Comparison of ENCODE assay signal across 21 cellular contexts in the genomic region with DNA sequence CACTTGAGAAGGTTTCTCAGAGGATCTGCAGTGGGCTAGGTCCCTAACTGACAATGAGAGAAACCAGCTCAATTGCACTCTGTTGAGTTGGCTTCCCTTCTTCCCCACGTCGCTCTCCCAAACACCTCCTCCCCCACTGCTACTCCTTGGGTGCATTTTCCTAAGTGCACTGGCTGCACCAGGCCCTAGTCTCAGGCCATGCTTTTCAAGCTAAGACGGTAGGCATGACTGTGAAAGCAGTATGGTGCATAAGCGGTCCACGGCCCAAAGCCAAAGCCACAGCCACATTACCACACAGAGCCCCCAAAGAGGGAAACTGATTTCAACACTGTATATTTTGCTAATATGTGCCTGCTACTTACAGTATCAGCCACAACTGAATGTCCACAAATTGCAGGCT.
DNase-seq lines count a peak whose midpoint lies in the region; ATAC-seq and TF ChIP-seq lines count a peak whose summit lies in the region.
"Had no signal": no experiment of that assay in that cellular context is flagged by ENCODE, and none has a peak within 500 bp of the region (broad histone marks: within the 10 kb centered on the region; RNA-seq: fewer than 3 reads in every experiment).

No MANE protein-coding gene starts in this region.

- H4K8ac ChIP-seq in H9 (replicated peaks; ENCODE audit: insufficient read length, low read depth, low read length), result peak overlapping the region; percentile 75

- no peak overlapping the region for H2BK120ac ChIP-seq in H9 (ENCODE audit: low read depth, low read length, poor library complexity, severe bottlenecking)

- no peaks in the 10 kb centered on the region; the same call in 1 of the 2 replicates for H3K27me3 Mint-ChIP-seq in H9 (ENCODE audit: low read depth)
- H3K27me3 Mint-ChIP-seq in T-helper 17 cell, result peaks cover 12% of the 10 kb centered on the region

- WGBS in H9 (ENCODE audit: extremely low coverage, insufficient read length, low lambda C conversion rate), result no CpG with 5 or more reads among the region's 5 CpGs

- no peak overlapping the region for H3K14ac ChIP-seq in H9 (ENCODE audit: insufficient read depth, low read length)

- H3K79me2 ChIP-seq in H9 (ENCODE audit: insufficient read depth, low read length), result no peaks in the 10 kb centered on the region

- H4K20me1 ChIP-seq in H9 (ENCODE audit: control insufficient read depth, insufficient read depth, insufficient read length), result no peaks in the 10 kb centered on the region

- no peaks in the 10 kb centered on the region for H3K4me1 Mint-ChIP-seq in H9
- H3K4me1 Mint-ChIP-seq in T-helper 17 cell, result no peaks in the 10 kb centered on the region
- H3K4me1 Mint-ChIP-seq: T-cell had no signal

- H3K4me1 ChIP-seq in H9 (ENCODE audit: insufficient read depth, low read length), result no peaks in the 10 kb centered on the region
- H3K4me1 ChIP-seq: SJSA1 had no signal

- no peak overlapping the region for H2AFZ ChIP-seq in H9 (ENCODE audit: low read length)

- no peak overlapping the region for H4K5ac ChIP-seq in H9 (ENCODE audit: insufficient read length, low read depth, low read length)

- no peak for TF ChIP-seq CTCF in H9 (conservative IDR thresholded peaks at IDR 0.05)

- H3K79me1 ChIP-seq in H9 (ENCODE audit: insufficient read depth, low read depth, low read length, poor library complexity, severe bottlenecking), result no peaks in the 10 kb centered on the region

- peak overlapping the region in 1 of 3 experiments; percentile 15; a peak in 1 of 7 replicates for H3K27ac Mint-ChIP-seq in H9
- no peak overlapping the region for H3K27ac Mint-ChIP-seq in T-helper 17 cell
- H3K27ac Mint-ChIP-seq: CD4-positive, alpha-beta T cell; T-cell had no signal

- H3K9me3 Mint-ChIP-seq in H9, result peaks cover 16 to 17% of the 10 kb centered on the region in 2 experiments

- no peak overlapping the region for H3K4me2 ChIP-seq in H9 (ENCODE audit: insufficient read depth, insufficient read length, low read length)

- no peak overlapping the region for H3K56ac ChIP-seq in H9 (ENCODE audit: insufficient read length, low read depth, low read length)

- H3K9ac ChIP-seq in H9 (ENCODE audit: extremely low read depth, insufficient read length, low read length), result no peak overlapping the region

- no peak overlapping the region for H3K27ac ChIP-seq in H9 (ENCODE audit: insufficient read length, low read depth, low read length)
- H3K27ac ChIP-seq: SJSA1 had no signal

- no peaks in the 10 kb centered on the region for H3K27me3 ChIP-seq in H9 (ENCODE audit: insufficient read depth, low read length)
- H3K27me3 ChIP-seq: SJSA1 had no signal

- intact Hi-C loops in posterior cingulate gyrus (cut with DNase I), result no loop called here

- H3K18ac ChIP-seq in H9 (ENCODE audit: insufficient read length, low read depth, low read length), result no peak overlapping the region

- H3K9me3 ChIP-seq in H9 (ENCODE audit: control insufficient read depth, low read depth, low read length) (no peaks in the 10 kb centered on the region), T-helper 17 cell (ENCODE audit: control insufficient read depth, low read length, poor library complexity, severe bottlenecking) (no peaks in the 10 kb centered on the region)
- H3K9me3 ChIP-seq: SJSA1 had no signal

- no peak overlapping the region for H2BK12ac ChIP-seq in H9 (ENCODE audit: insufficient read length, low read depth, low read length)

- H3K36me3 Mint-ChIP-seq in H9 (ENCODE audit: insufficient read depth in 1 of 3, low read depth in 3 of 3), result peaks cover 0 to 9% (median 2%) of the 10 kb centered on the region in 3 experiments; a peak in 4 of 7 replicates
- H3K36me3 Mint-ChIP-seq in T-helper 17 cell (ENCODE audit: low read depth), result no peaks in the 10 kb centered on the region
- H3K36me3 Mint-ChIP-seq: T-cell had no signal

- no peak overlapping the region for H2BK20ac ChIP-seq in H9 (ENCODE audit: low read depth, low read length, poor library complexity, severe bottlenecking)

- no peak overlapping the region for H2BK15ac ChIP-seq in H9 (ENCODE audit: low read depth, low read length)

- H3K23ac ChIP-seq in H9 (ENCODE audit: insufficient read length, low read depth, low read length), result no peak overlapping the region

- H2BK5ac ChIP-seq in H9 (ENCODE audit: insufficient read length, low read length), result no peak overlapping the region

- H3K23me2 ChIP-seq in H9 (ENCODE audit: insufficient read length, low read depth, low read length, poor library complexity, severe bottlenecking), result no peaks in the 10 kb centered on the region

- no peak overlapping the region for H3K4me3 Mint-ChIP-seq in H9
- H3K4me3 Mint-ChIP-seq in T-helper 17 cell, result no peak overlapping the region
- H3K4me3 Mint-ChIP-seq: CD4-positive, alpha-beta T cell; T-cell had no signal

- no peak overlapping the region for H4K91ac ChIP-seq in H9 (ENCODE audit: insufficient read length, low read depth, low read length)

- no peak overlapping the region for H3K4ac ChIP-seq in H9 (ENCODE audit: low read depth, low read length)

- no peak overlapping the region for H3T11ph ChIP-seq in H9 (ENCODE audit: low read length)

- no peak for ATAC-seq in T-helper 17 cell
- ATAC-seq: PC-3, T-cell had no signal

- no peak overlapping the region for H2AK5ac ChIP-seq in H9 (ENCODE audit: insufficient read length, low read length)

- DNase-seq in NOMO-1 (lab: John Stamatoyannopoulos, UW; ENCODE audit: unreplicated experiment in 2 of 2), result peak; percentile 1 to 17
- DNase-seq in NOMO-1 treated with dmso at 0.1 percent for 144 hours (lab: John Stamatoyannopoulos, UW; ENCODE audit: unreplicated experiment), result no peak
- no peak for DNase-seq in H9
- peak; percentile 20 for DNase-seq in NOMO-1 treated with DMSO at 0.1 percent for 48 hours (lab: John Stamatoyannopoulos, UW; ENCODE audit: unreplicated experiment)
- peak; percentile 33 for DNase-seq in fibroblast of peridontal ligament (ENCODE audit: extremely low read depth)
- DNase-seq in T-helper 17 cell, result no peak
- DNase-seq in NCI-H2196 treated with DMSO at 0.1 percent for 48 hours (lab: John Stamatoyannopoulos, UW; ENCODE audit: unreplicated experiment), result no peak
- no peak for DNase-seq in posterior cingulate gyrus
- DNase-seq: 8988T; CD4-positive, alpha-beta T cell; H7; Karpas-422; NCI-H1105 treated with DMSO at 0.1 percent for 48 hours; NCI-H146; NCI-H1930; NCI-H2107; NCI-H2227 treated with DMSO at 0.1 percent for 48 hours; NCI-H526 treated with DMSO at 0.1 percent for 48 hours; PC-3; T-cell had no signal

Comparison
In these comparisons a context has a peak if more than half of its experiments do, and no peak if none do; other contexts are left out.
1. DNase-seq: peak in NOMO-1 (2 of 2), NOMO-1 treated with DMSO at 0.1 percent for 48 hours (single experiment) and fibroblast of peridontal ligament (single experiment); none in NOMO-1 treated with dmso at 0.1 percent for 144 hours (single experiment), H9 (single experiment), T-helper 17 cell (0 of 3), NCI-H2196 treated with DMSO at 0.1 percent for 48 hours (single experiment) and posterior cingulate gyrus (0 of 10).